Comparison of ENCODE assay signal across 17 cellular contexts in genomic region chr1:9331558-9332346, GRCh38. TPM values are rescaled to one million over a fixed set of nuclear protein-coding genes. Genes with fewer than 3 reads are reported as not detected.
DNase-seq lines count a peak whose midpoint lies in the region; ATAC-seq and TF ChIP-seq lines count a peak whose summit lies in the region.
"Had no signal": no experiment of that assay in that cellular context is flagged by ENCODE, and none has a peak within 500 bp of the region (broad histone marks: within the 10 kb centered on the region; RNA-seq: fewer than 3 reads in every experiment).

No MANE protein-coding gene starts in this region.

- H3K9ac ChIP-seq in subcutaneous abdominal adipose tissue (ENCODE audit: low read length in 5 of 5) = peak overlapping the region in 1 of 5 donors; percentile 26

- no peak overlapping the region for H3K4me3 Mint-ChIP-seq in activated T-cell treated with anti-CD3 and anti-CD28 coated beads, Interleukin-2, amount 50 U/mL, for 24 hours
- no peak overlapping the region for H3K4me3 Mint-ChIP-seq in activated T-helper 17 cell treated with anti-CD3 and anti-CD28 coated beads, Interleukin-2, amount 50 U/mL, for 72 hours

- H3K9me3 ChIP-seq in hepatocyte (ENCODE audit: low read depth) = no peaks in the 10 kb centered on the region
- no peaks in the 10 kb centered on the region for H3K9me3 ChIP-seq in subcutaneous abdominal adipose tissue (ENCODE audit: control insufficient read depth in 5 of 5, low read length in 5 of 5)
- H3K9me3 ChIP-seq in suprapubic skin = no peaks in the 10 kb centered on the region
- H3K9me3 ChIP-seq: left ventricle myocardium inferior had no signal

- ATAC-seq in activated T-helper 17 cell treated with anti-CD3 and anti-CD28 coated beads, Interleukin-2, amount 50 U/mL, for 72 hours (replicated peaks) = no peak
- no peak for ATAC-seq in HG03135 (IDR thresholded peaks at IDR 0.05; ENCODE audit: unreplicated experiment)

- H3K9me3 Mint-ChIP-seq in activated T-cell treated with anti-CD3 and anti-CD28 coated beads, Interleukin-2, amount 50 U/mL, for 24 hours = no peaks in the 10 kb centered on the region
- H3K9me3 Mint-ChIP-seq in activated T-helper 17 cell treated with anti-CD3 and anti-CD28 coated beads, Interleukin-2, amount 50 U/mL, for 72 hours = no peaks in the 10 kb centered on the region

- peaks cover 64% of the 10 kb centered on the region for H4K20me1 ChIP-seq in hepatocyte (ENCODE audit: insufficient read depth, poor library complexity, severe bottlenecking)

- TF ChIP-seq CTCF in hepatocyte (IDR thresholded peaks at IDR 0.05; ENCODE audit: poor library complexity) (no peak), suprapubic skin (IDR thresholded peaks at IDR 0.05) (no peak)

- peak overlapping the region; percentile 18 for H3K27ac Mint-ChIP-seq in activated T-cell treated with anti-CD3 and anti-CD28 coated beads, Interleukin-2, amount 50 U/mL, for 24 hours
- peak overlapping the region; percentile 73 for H3K27ac Mint-ChIP-seq in activated T-helper 17 cell treated with anti-CD3 and anti-CD28 coated beads, Interleukin-2, amount 50 U/mL, for 72 hours
- H3K27ac Mint-ChIP-seq: CD14-positive monocyte had no signal

- no peaks in the 10 kb centered on the region for H3K36me3 Mint-ChIP-seq in activated T-cell treated with anti-CD3 and anti-CD28 coated beads, Interleukin-2, amount 50 U/mL, for 24 hours (ENCODE audit: low read depth)
- H3K36me3 Mint-ChIP-seq in activated T-helper 17 cell treated with anti-CD3 and anti-CD28 coated beads, Interleukin-2, amount 50 U/mL, for 72 hours (ENCODE audit: low read depth) = no peaks in the 10 kb centered on the region
- H3K36me3 Mint-ChIP-seq: CD14-positive monocyte had no signal

- no peak overlapping the region for H3K4me3 ChIP-seq in hepatocyte
- H3K4me3 ChIP-seq in subcutaneous abdominal adipose tissue (ENCODE audit: low read depth in 1 of 5, low read length in 5 of 5) = no peak overlapping the region
- H3K4me3 ChIP-seq in suprapubic skin = no peak overlapping the region
- H3K4me3 ChIP-seq: left ventricle myocardium inferior, skin epidermis had no signal

- peaks cover 12% of the 10 kb centered on the region for H3K4me1 Mint-ChIP-seq in activated T-cell treated with anti-CD3 and anti-CD28 coated beads, Interleukin-2, amount 50 U/mL, for 24 hours (ENCODE audit: low read depth)
- H3K4me1 Mint-ChIP-seq in activated T-helper 17 cell treated with anti-CD3 and anti-CD28 coated beads, Interleukin-2, amount 50 U/mL, for 72 hours = peaks cover 10% of the 10 kb centered on the region

- H3K27me3 ChIP-seq in hepatocyte = no peaks in the 10 kb centered on the region
- H3K27me3 ChIP-seq in subcutaneous abdominal adipose tissue (ENCODE audit: control insufficient read depth in 5 of 5, insufficient read depth in 4 of 5, low read length in 5 of 5) = no peaks in the 10 kb centered on the region
- H3K27me3 ChIP-seq in suprapubic skin = no peaks in the 10 kb centered on the region
- H3K27me3 ChIP-seq: brain microvascular endothelial cell had no signal

- TF ChIP-seq EP300 in suprapubic skin (IDR thresholded peaks at IDR 0.05) = no peak

- no peaks in the 10 kb centered on the region for H3K27me3 Mint-ChIP-seq in activated T-cell treated with anti-CD3 and anti-CD28 coated beads, Interleukin-2, amount 50 U/mL, for 24 hours
- H3K27me3 Mint-ChIP-seq in activated T-helper 17 cell treated with anti-CD3 and anti-CD28 coated beads, Interleukin-2, amount 50 U/mL, for 72 hours = no peaks in the 10 kb centered on the region

- no peak overlapping the region for H2AFZ ChIP-seq in hepatocyte

- no peaks in the 10 kb centered on the region for H3K9me2 ChIP-seq in hepatocyte (replicated peaks; ENCODE audit: insufficient read depth)

- H3K4me1 ChIP-seq in hepatocyte (ENCODE audit: insufficient read depth) (peaks cover 17% of the 10 kb centered on the region), subcutaneous abdominal adipose tissue (ENCODE audit: control insufficient read depth in 5 of 5, insufficient read depth in 5 of 5, low read length in 5 of 5) (peaks cover 0 to 12% (median 4%) of the 10 kb centered on the region in 5 donors), suprapubic skin (peaks cover 23% of the 10 kb centered on the region)

- H3K36me3 ChIP-seq in hepatocyte (replicated peaks; ENCODE audit: insufficient read depth, low read depth) = no peaks in the 10 kb centered on the region
- H3K36me3 ChIP-seq in subcutaneous abdominal adipose tissue (ENCODE audit: control insufficient read depth in 5 of 5, insufficient read depth in 5 of 5, low read length in 5 of 5) = peaks cover 0 to 3% (median 0%) of the 10 kb centered on the region in 5 donors
- H3K36me3 ChIP-seq in suprapubic skin = no peaks in the 10 kb centered on the region
- H3K36me3 ChIP-seq: left ventricle myocardium inferior had no signal

- 83% methylated on average over 13 of the region's 13 CpGs for WGBS in hepatocyte (ENCODE audit: low lambda C conversion rate, missing lambda C conversion rate)
- WGBS in suprapubic skin = 77% methylated on average over 13 of the region's 13 CpGs

- no peak for DNase-seq in activated T-cell treated with anti-CD3 and anti-CD28 coated beads, Interleukin-2, amount 50 U/mL, for 24 hours
- DNase-seq in activated T-cell treated with anti-CD3 and anti-CD28 coated beads, Interleukin-2, amount 50 U/mL, for 48 hours = no peak
- DNase-seq in hepatocyte (ENCODE audit: low spot score) = no peak
- no peak for DNase-seq in suprapubic skin (ENCODE audit: low spot score in 2 of 2)
- no peak for DNase-seq in iPS-NIHi7 (ENCODE audit: extremely low spot score)
- DNase-seq: 8988T; activated CD4-positive, alpha-beta T cell treated with anti-CD3 and anti-CD28 coated beads for 48 hours; activated naive CD4-positive, alpha-beta T cell treated with anti-CD3 and anti-CD28 coated beads, Interleukin-2, amount 50 U/mL, for 16 hours; brain microvascular endothelial cell; Karpas-422; left ventricle myocardium inferior; T1000 had no signal

- H3K27ac ChIP-seq in hepatocyte (peak overlapping the region; percentile 39), subcutaneous abdominal adipose tissue (ENCODE audit: low read depth, low read length) (peak overlapping the region; percentile 50), suprapubic skin (no peak overlapping the region)
- H3K27ac ChIP-seq: brain microvascular endothelial cell had no signal

- peaks cover 96% of the 10 kb centered on the region for H3K79me2 ChIP-seq in hepatocyte

- no peak for TF ChIP-seq POLR2A in suprapubic skin (IDR thresholded peaks at IDR 0.05)

- no peak overlapping the region for H3K4me2 ChIP-seq in hepatocyte

RNA-seq across cellular contexts. Expression of gene SPSB1, which starts 39.1 kb away (rescaled TPM):
- total RNA-seq in activated T-helper 17 cell treated with anti-CD3 and anti-CD28 coated beads, Interleukin-2, amount 50 U/mL, for 72 hours = 10 to 100 TPM in 1 of 2 donors, 1 to 10 TPM in 1; 8.1 to 14.4 TPM
- total RNA-seq in hepatocyte (61.3 and 66.9 TPM in 2 replicates), suprapubic skin (10 to 100 TPM; 28.3 to 49.2 (median 42.1) TPM)
- 75.3 and 102 TPM in 2 replicates for polyA plus RNA-seq in hepatocyte
